In genomic region chr20:46407671-46407996, GRCh38 we compare ENCODE assay signal across 9 cellular contexts. TPM values are rescaled to one million over a fixed set of nuclear protein-coding genes. Genes with fewer than 3 reads are reported as not detected.
DNase-seq lines count a peak whose midpoint lies in the region; ATAC-seq and TF ChIP-seq lines count a peak whose summit lies in the region.
"Had no signal": no experiment of that assay in that cellular context is flagged by ENCODE, and none has a peak within 500 bp of the region (broad histone marks: within the 10 kb centered on the region; RNA-seq: fewer than 3 reads in every experiment).

No MANE protein-coding gene starts in this region.

- ATAC-seq in T-cell (replicated peaks in 1 of 4) (no peak), psoas muscle (no peak), GM18907 (IDR thresholded peaks at IDR 0.05; ENCODE audit: unreplicated experiment) (no peak)

- H3K27ac ChIP-seq in psoas muscle = peak overlapping the region; percentile 99

- peak overlapping the region; percentile 92 for H3K27ac Mint-ChIP-seq in T-helper 1 cell treated with Interleukin-12 subunit alpha and Interleukin-12 subunit beta and Interleukin-4 antibody, amounts not matched to agents 30 μg/mL and 1 μg/mL, for 36 hours
- H3K27ac Mint-ChIP-seq in T-cell = peak overlapping the region in 1 of 2 donors; percentile 94
- peak overlapping the region; percentile 18 for H3K27ac Mint-ChIP-seq in endothelial cell (ENCODE audit: unreplicated experiment)

- peaks cover 26% of the 10 kb centered on the region for H3K4me1 ChIP-seq in psoas muscle

- H3K4me3 Mint-ChIP-seq in T-helper 1 cell treated with Interleukin-12 subunit alpha and Interleukin-12 subunit beta and Interleukin-4 antibody, amounts not matched to agents 30 μg/mL and 1 μg/mL, for 36 hours = peak overlapping the region; percentile 97
- H3K4me3 Mint-ChIP-seq in T-cell = peak overlapping the region; percentile 87 to 96 (median 94)
- H3K4me3 Mint-ChIP-seq in endothelial cell (ENCODE audit: unreplicated experiment) = peak overlapping the region; percentile 62

- no peak for TF ChIP-seq CTCF in endothelial cell (IDR thresholded peaks at IDR 0.05; ENCODE audit: unreplicated experiment)
- TF ChIP-seq CTCF in psoas muscle (IDR thresholded peaks at IDR 0.05) = no peak

- H3K36me3 Mint-ChIP-seq in T-helper 1 cell treated with Interleukin-12 subunit alpha and Interleukin-12 subunit beta and Interleukin-4 antibody, amounts not matched to agents 30 μg/mL and 1 μg/mL, for 36 hours (ENCODE audit: low read depth) = peaks cover 6% of the 10 kb centered on the region
- H3K36me3 Mint-ChIP-seq in T-cell (no peaks in the 10 kb centered on the region), endothelial cell (ENCODE audit: low read depth, unreplicated experiment) (peaks cover 3% of the 10 kb centered on the region)

- H3K36me3 ChIP-seq in psoas muscle (ENCODE audit: insufficient read depth in 1 of 2, low read depth in 1 of 2) = peaks cover 0 to 7% of the 10 kb centered on the region in 2 donors
- H3K36me3 ChIP-seq: esophagus squamous epithelium had no signal

- POLR2A ChIA-PET in T-cell (lab: Charles Lee) = no interaction called here

- H3K27me3 ChIP-seq in psoas muscle (ENCODE audit: insufficient read depth in 3 of 3, low read length in 2 of 3) = no peaks in the 10 kb centered on the region
- H3K27me3 ChIP-seq: esophagus squamous epithelium had no signal

- no peaks in the 10 kb centered on the region for H3K9me3 ChIP-seq in psoas muscle
- H3K9me3 ChIP-seq: esophagus squamous epithelium had no signal

- H3K9me3 Mint-ChIP-seq in T-helper 1 cell treated with Interleukin-12 subunit alpha and Interleukin-12 subunit beta and Interleukin-4 antibody, amounts not matched to agents 30 μg/mL and 1 μg/mL, for 36 hours = no peaks in the 10 kb centered on the region
- H3K9me3 Mint-ChIP-seq in T-cell (no peaks in the 10 kb centered on the region), endothelial cell (ENCODE audit: unreplicated experiment) (no peaks in the 10 kb centered on the region)

- CTCF ChIA-PET in T-cell (lab: Charles Lee) = interaction anchor here in 1 of 2 donors (0.6 to 1.7 kb wide), 4 partner anchors 43 to 438 kb away, joined by 3 to 21 read pairs (median 3); no protein-coding TSS in a partner anchor

- peaks cover 47% of the 10 kb centered on the region for H3K4me1 Mint-ChIP-seq in T-helper 1 cell treated with Interleukin-12 subunit alpha and Interleukin-12 subunit beta and Interleukin-4 antibody, amounts not matched to agents 30 μg/mL and 1 μg/mL, for 36 hours (ENCODE audit: low read depth)
- H3K4me1 Mint-ChIP-seq in T-cell (peaks cover 55 to 62% (median 59%) of the 10 kb centered on the region in 3 donors), endothelial cell (ENCODE audit: unreplicated experiment) (peaks cover 9% of the 10 kb centered on the region)

- intact Hi-C loops in psoas muscle (cut with DNase I) = no loop called here

- WGBS in psoas muscle, 3 donors = 50 to 63% (median 56%) methylated on average over 4 of the region's 4 CpGs

- peak overlapping the region; percentile 96 for H3K4me3 ChIP-seq in psoas muscle

- H3K27me3 Mint-ChIP-seq in T-helper 1 cell treated with Interleukin-12 subunit alpha and Interleukin-12 subunit beta and Interleukin-4 antibody, amounts not matched to agents 30 μg/mL and 1 μg/mL, for 36 hours (ENCODE audit: low read depth) = peaks cover 8% of the 10 kb centered on the region
- H3K27me3 Mint-ChIP-seq in T-cell (peaks cover 0 to 6% of the 10 kb centered on the region in 2 donors), endothelial cell (ENCODE audit: unreplicated experiment) (peaks cover 17% of the 10 kb centered on the region)

- DNase-seq in T-helper 1 cell (no peak), T-cell (no peak), endothelial cell (ENCODE audit: low spot score) (no peak), psoas muscle (no peak), H4 (ENCODE audit: low spot score) (no peak), HK-2 (ENCODE audit: unreplicated experiment) (no peak)
- DNase-seq: esophagus squamous epithelium had no signal

RNA-seq across cellular contexts. Expression of gene ELMO2, which starts 1.2 kb away (rescaled TPM):
- 10 to 100 TPM; 48.8 to 86.6 (median 54.2) TPM for total RNA-seq in T-cell
- 35.6 TPM for total RNA-seq in endothelial cell (ENCODE audit: unreplicated experiment)
- 10 to 100 TPM; 36.7 to 60.7 (median 40.3) TPM for total RNA-seq in psoas muscle
- 10 to 100 TPM; 21.2 to 49.4 (median 40.3) TPM for polyA plus RNA-seq in psoas muscle
- 35.6 and 43.7 TPM in 2 replicates for total RNA-seq in H4 (2014; rRNA removed; shearing (Covaris generic))
